Comparison of ENCODE assay signal across 8 cellular contexts in the genomic region with DNA sequence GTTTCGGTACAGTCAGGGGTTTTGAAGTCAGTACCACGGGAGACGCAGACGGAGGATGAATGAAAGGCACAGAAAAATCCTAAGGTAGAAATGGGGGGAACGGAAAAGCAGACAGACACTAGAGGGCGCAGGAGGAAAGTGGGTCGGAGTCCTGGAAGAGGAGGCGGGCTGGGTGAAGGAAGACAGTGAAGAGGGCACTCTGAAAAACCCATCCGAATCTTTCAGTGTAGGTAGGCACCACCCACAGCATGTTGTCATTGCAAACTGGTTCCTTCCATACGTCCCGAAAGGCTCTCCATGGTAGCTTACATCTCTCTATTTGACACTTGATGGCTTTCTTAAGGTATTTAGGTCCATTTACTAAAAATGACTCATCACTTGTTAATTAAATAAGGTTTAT. TPM values are rescaled to one million over a fixed set of nuclear protein-coding genes. Genes with fewer than 3 reads are reported as not detected.
DNase-seq lines count a peak whose midpoint lies in the region; ATAC-seq, FAIRE-seq and TF ChIP-seq lines count a peak whose summit lies in the region.

No MANE protein-coding gene starts in this region.

- H3K9me2 ChIP-seq in SU-DHL-6 (replicated peaks; ENCODE audit: insufficient read depth, low read length): no peaks in the 10 kb centered on the region

- H3K27me3 Mint-ChIP-seq in activated naive CD8-positive, alpha-beta T cell treated with anti-CD3 and anti-CD28 coated beads for 36 hours: peaks cover 18% of the 10 kb centered on the region

- peaks cover 5% of the 10 kb centered on the region; the same call in 1 of the 2 replicates for H3F3A ChIP-seq in SU-DHL-6 (ENCODE audit: insufficient read depth)

- H3K27me3 ChIP-seq in SU-DHL-6 (ENCODE audit: low read length) (no peaks in the 10 kb centered on the region), right cardiac atrium (ENCODE audit: control insufficient read depth, insufficient read depth) (no peaks in the 10 kb centered on the region), small intestine (ENCODE audit: control insufficient read depth in 2 of 2, insufficient read depth in 2 of 2, low read length in 2 of 2) (peaks cover 0 to 3% of the 10 kb centered on the region in 2 donors)

- no peak for FAIRE-seq in small intestine (lab: Jason Lieb, UNC)

- CTCF ChIA-PET in GM10248 (lab: Yijun Ruan, JAX) (interaction anchor here (0.6 to 5.2 kb wide), 57 partner anchors 12 to 876 kb away, joined by 3 to 179 read pairs (median 4); partner anchors contain the start of genes MBP and ZNF236), HEK293 (lab: Yijun Ruan, JAX) (interaction anchor here (0.6 to 4.7 kb wide), 53 partner anchors 9 to 1081 kb away, joined by 3 to 84 read pairs (median 4); partner anchors contain the start of gene ZNF236)

- no peaks in the 10 kb centered on the region for H3K79me2 ChIP-seq in SU-DHL-6 (ENCODE audit: insufficient read depth, low read length)

- no peak overlapping the region for H3K9ac ChIP-seq in SU-DHL-6 (ENCODE audit: low read length)

- H3K4me3 ChIP-seq in HEK293 (ENCODE audit: low read depth, low read length) (no peak overlapping the region), SU-DHL-6 (ENCODE audit: insufficient read depth, low read length, poor library complexity, severe bottlenecking) (no peak overlapping the region), right cardiac atrium (ENCODE audit: low read length) (no peak overlapping the region), small intestine (ENCODE audit: low read depth in 1 of 2, low read length in 2 of 2) (no peak overlapping the region)

- H3K27ac Mint-ChIP-seq in activated naive CD8-positive, alpha-beta T cell treated with anti-CD3 and anti-CD28 coated beads for 36 hours: no peak overlapping the region

- peaks cover 10% of the 10 kb centered on the region for H3K4me1 Mint-ChIP-seq in activated naive CD8-positive, alpha-beta T cell treated with anti-CD3 and anti-CD28 coated beads for 36 hours

- no peaks in the 10 kb centered on the region; a peak in 1 of 3 replicates for H3K36me3 ChIP-seq in HEK293 (ENCODE audit: control insufficient read depth in 2 of 2, insufficient read depth in 1 of 2, low read length in 2 of 2)
- 0 out of 2 replicates have a peak, but pooled peaks cover under 1% of the 10 kb centered on the region for H3K36me3 ChIP-seq in SU-DHL-6 (ENCODE audit: low read length)
- H3K36me3 ChIP-seq in small intestine (ENCODE audit: control insufficient read depth in 2 of 2, insufficient read depth in 2 of 2, low read length in 2 of 2): no peaks in the 10 kb centered on the region

- peak overlapping the region; percentile 58 for H2AFZ ChIP-seq in SU-DHL-6 (ENCODE audit: low read depth, low read length, severe bottlenecking)

- DNase-seq in GM10248 (ENCODE audit: extremely low spot score) (peak; percentile 71), NCI-H1048 (lab: John Stamatoyannopoulos, UW) (peak; percentile 42), right cardiac atrium (peak; percentile 42 to 78 (median 62)), small intestine (peak; percentile 62), amniotic stem cell (lab: John Stamatoyannopoulos, UW) (no peak)
- peak; percentile 71 for DNase-seq in activated naive CD8-positive, alpha-beta T cell treated with anti-CD3 and anti-CD28 coated beads for 36 hours

- ATAC-seq in right cardiac atrium: peak; percentile 67 to 68

- TF ChIP-seq CTCF in GM10248 (IDR thresholded peaks at IDR 0.05; ENCODE audit: control extremely low read depth, extremely low read depth, low read depth, missing control alignments) (peak; percentile 88), HEK293 (tag by site-specific recombination; IDR thresholded peaks at IDR 0.05) (peak; percentile 90), SU-DHL-6 (IDR thresholded peaks at IDR 0.05; ENCODE audit: insufficient read depth, low read length, poor library complexity, severe bottlenecking) (peak; percentile 92)

- POLR2A ChIA-PET in GM10248 (lab: Yijun Ruan, JAX): no interaction called here
- POLR2A ChIA-PET in HEK293 (lab: Yijun Ruan, JAX): interaction anchor here (0.5 kb wide), 1 partner anchor 9 kb away, joined by 3 read pairs; no protein-coding TSS in a partner anchor

- H3K4me3 Mint-ChIP-seq in activated naive CD8-positive, alpha-beta T cell treated with anti-CD3 and anti-CD28 coated beads for 36 hours: no peak overlapping the region

- intact Hi-C loops in right cardiac atrium (cut with DNase I): loop anchor here in 2 of 4 donors (10.0 kb wide), 1 partner anchor 181 kb away; no protein-coding TSS in a partner anchor

- H3K27ac ChIP-seq in HEK293 (ENCODE audit: extremely low read depth, low read depth, low read length) (no peak overlapping the region), SU-DHL-6 (ENCODE audit: low read depth, low read length) (no peak overlapping the region), right cardiac atrium (ENCODE audit: low read length) (no peak overlapping the region), small intestine (ENCODE audit: low read depth in 1 of 2, low read length in 1 of 2) (no peak overlapping the region)

- no peaks in the 10 kb centered on the region for H3K9me3 Mint-ChIP-seq in activated naive CD8-positive, alpha-beta T cell treated with anti-CD3 and anti-CD28 coated beads for 36 hours

- H3K9me3 ChIP-seq in HEK293 (ENCODE audit: control insufficient read depth, insufficient read depth, low read depth, low read length) (no peaks in the 10 kb centered on the region), SU-DHL-6 (ENCODE audit: insufficient read depth, low read length) (no peaks in the 10 kb centered on the region), right cardiac atrium (ENCODE audit: control insufficient read depth, low read length) (no peaks in the 10 kb centered on the region), small intestine (ENCODE audit: control insufficient read depth, low read depth) (no peaks in the 10 kb centered on the region)

- H3K36me3 Mint-ChIP-seq in activated naive CD8-positive, alpha-beta T cell treated with anti-CD3 and anti-CD28 coated beads for 36 hours: no peaks in the 10 kb centered on the region

- H4K20me1 ChIP-seq in SU-DHL-6 (ENCODE audit: low read depth, low read length): no peaks in the 10 kb centered on the region

- H3K4me2 ChIP-seq in SU-DHL-6 (ENCODE audit: low read depth, low read length, poor library complexity, severe bottlenecking): peak overlapping the region; percentile 36

- 4% methylated on average over 11 of the region's 11 CpGs for WGBS in right cardiac atrium
- 1 to 4% (median 3%) methylated on average over 11 of the region's 11 CpGs for WGBS in small intestine, 3 donors

- H3K4me1 ChIP-seq in HEK293 (ENCODE audit: control insufficient read depth, insufficient read depth, low read length) (0 out of 2 replicates have a peak, but pooled peaks cover 3% of the 10 kb centered on the region), right cardiac atrium (ENCODE audit: control insufficient read depth, insufficient read depth, low read length) (no peaks in the 10 kb centered on the region), small intestine (ENCODE audit: control insufficient read depth in 2 of 2, insufficient read depth in 1 of 2, low read depth in 1 of 2, low read length in 1 of 2) (no peaks in the 10 kb centered on the region)

TF ChIP-seq in HEK293, 187 proteins besides CTCF, POLR2A, EP300 and RAD21 (continues in another document):
- peak; percentile 61 for TF ChIP-seq PRDM10 (tag by site-specific recombination; IDR thresholded peaks at IDR 0.05)
- 0 out of 2 replicates have a peak, but pooled peaks have one; percentile 57 for TF ChIP-seq ZEB2 (tag by site-specific recombination; IDR thresholded peaks at IDR 0.05)
- peak; percentile 52 for TF ChIP-seq ZNF600 (tag by site-specific recombination; IDR thresholded peaks at IDR 0.05)
- TF ChIP-seq ZNF239 (tag by site-specific recombination; IDR thresholded peaks at IDR 0.05): no peak
- peak; percentile 74 for TF ChIP-seq ZNF558 (tag by site-specific recombination; IDR thresholded peaks at IDR 0.05)
- TF ChIP-seq ZNF629 (tag by site-specific recombination; IDR thresholded peaks at IDR 0.05): peak; percentile 32; the same call in 1 of the 2 replicates
- peak; percentile 66 for TF ChIP-seq EGR2 (tag by site-specific recombination; IDR thresholded peaks at IDR 0.05; ENCODE audit: low read depth)
- TF ChIP-seq ZNF350 (tag by site-specific recombination; IDR thresholded peaks at IDR 0.05): no peak
- TF ChIP-seq ZNF654 (tag by site-specific recombination; IDR thresholded peaks at IDR 0.05; ENCODE audit: low read depth): peak; percentile 91
- TF ChIP-seq SP7 (tag by site-specific recombination; IDR thresholded peaks at IDR 0.05): 0 out of 2 replicates have a peak, but pooled peaks have one; percentile 26

RNA-seq across cellular contexts. Expression of gene ZNF236, which starts 18.5 kb away (rescaled TPM):
- 10 to 100 TPM; 12.0 to 14.3 TPM for total RNA-seq in activated naive CD8-positive, alpha-beta T cell treated with anti-CD3 and anti-CD28 coated beads for 36 hours
- 10 to 100 TPM; 12.8 to 19.8 (median 17.6) TPM for total RNA-seq in right cardiac atrium
- 2.2 TPM for polyA plus RNA-seq in right cardiac atrium
- 1 to 10 TPM; 1.4 to 2.6 (median 2.0) TPM for polyA plus RNA-seq in small intestine
